ENCODE assay signal across 8 cellular contexts in the genomic region with DNA sequence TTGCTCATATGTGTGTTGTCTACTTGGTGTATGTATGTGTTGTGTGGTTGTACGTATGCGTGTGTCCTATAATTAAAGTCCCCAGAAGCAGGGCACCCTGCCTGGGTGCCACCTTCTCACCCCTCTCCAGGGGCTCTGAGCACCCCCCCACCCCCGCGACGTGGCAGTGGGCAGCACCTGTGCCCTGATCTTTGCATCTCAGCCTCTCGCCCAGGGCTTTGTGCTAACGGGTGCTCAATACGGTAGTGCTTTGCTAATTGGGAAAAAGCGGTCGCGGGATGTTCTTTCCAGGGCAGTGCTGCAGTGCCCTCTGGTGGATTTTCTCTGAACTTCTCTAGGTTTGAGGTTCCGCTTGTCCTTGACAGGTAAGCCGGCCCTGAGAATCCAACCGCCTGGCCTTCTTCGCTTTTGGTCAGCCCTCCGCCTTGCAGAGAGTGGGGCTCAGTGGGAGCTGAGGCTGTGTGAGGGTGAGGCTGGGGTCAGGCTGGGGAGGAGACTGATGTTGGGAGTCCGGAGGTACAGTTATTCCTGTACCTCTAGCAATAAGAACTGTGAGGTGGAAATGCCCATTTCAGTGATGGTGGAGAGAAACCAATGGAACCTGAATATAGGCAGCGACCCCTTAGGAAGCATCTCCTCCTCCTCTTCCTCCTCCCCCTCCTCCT. TPM values are rescaled to one million over a fixed set of nuclear protein-coding genes. Genes with fewer than 3 reads are reported as not detected.
DNase-seq lines count a peak whose midpoint lies in the region; ATAC-seq and TF ChIP-seq lines count a peak whose summit lies in the region.

No MANE protein-coding gene starts in this region.

- H3K36me3 ChIP-seq in SU-DHL-6 (ENCODE audit: low read length) = no peaks in the 10 kb centered on the region
- H3K36me3 ChIP-seq in heart right ventricle = no peaks in the 10 kb centered on the region

- DNase-seq in C1 segment of cervical spinal cord (lab: John Stamatoyannopoulos, UW) (peak in 12 of 14 donors; percentile 20 to 82 (median 40)), NCI-H146 (lab: John Stamatoyannopoulos, UW) (peak; percentile 85), heart right ventricle (peak in 1 of 2 donors; percentile 81), retinal pigment epithelial cell (ENCODE audit: low read depth) (peak; percentile 30)
- peak; percentile 76 for DNase-seq in activated naive CD8-positive, alpha-beta T cell treated with anti-CD3 and anti-CD28 coated beads, Interleukin-2, amount 50 U/mL, for 24 hours

- no peak overlapping the region for H3K4me2 ChIP-seq in SU-DHL-6 (ENCODE audit: low read depth, low read length, poor library complexity, severe bottlenecking)

- ATAC-seq in GM21717 (IDR thresholded peaks at IDR 0.05; ENCODE audit: unreplicated experiment) = peak; percentile 59
- peak; percentile 73 for ATAC-seq in activated naive CD8-positive, alpha-beta T cell treated with anti-CD3 and anti-CD28 coated beads, Interleukin-2, amount 50 U/mL, for 24 hours
- ATAC-seq in heart right ventricle = peak; percentile 61 to 77 (median 72)
- ATAC-seq in GM19328 (IDR thresholded peaks at IDR 0.05; ENCODE audit: unreplicated experiment) = no peak

- no peaks in the 10 kb centered on the region for H3K36me3 Mint-ChIP-seq in activated naive CD8-positive, alpha-beta T cell treated with anti-CD3 and anti-CD28 coated beads, Interleukin-2, amount 50 U/mL, for 24 hours (ENCODE audit: low read depth)

- intact Hi-C loops in heart right ventricle (cut with DNase I) = loop anchor here in 9 of 10 donors (1.0 to 10.0 kb wide), 7 partner anchors 127 to 649 kb away; no protein-coding TSS in a partner anchor

- H3K4me3 ChIP-seq in SU-DHL-6 (ENCODE audit: insufficient read depth, low read length, poor library complexity, severe bottlenecking) (no peak overlapping the region), heart right ventricle (no peak overlapping the region), retinal pigment epithelial cell (ENCODE audit: low read length) (no peak overlapping the region)

- no peaks in the 10 kb centered on the region for H3K79me2 ChIP-seq in SU-DHL-6 (ENCODE audit: insufficient read depth, low read length)

- WGBS in heart right ventricle, 2 donors = 9% methylated on average over 18 of the region's 18 CpGs

- H3F3A ChIP-seq in SU-DHL-6 (ENCODE audit: insufficient read depth) = no peaks in the 10 kb centered on the region

- peaks cover 3% of the 10 kb centered on the region for H3K4me1 Mint-ChIP-seq in activated naive CD8-positive, alpha-beta T cell treated with anti-CD3 and anti-CD28 coated beads, Interleukin-2, amount 50 U/mL, for 24 hours

- H3K9me3 ChIP-seq in SU-DHL-6 (ENCODE audit: insufficient read depth, low read length) (no peaks in the 10 kb centered on the region), heart right ventricle (no peaks in the 10 kb centered on the region)

- H3K27ac Mint-ChIP-seq in activated naive CD8-positive, alpha-beta T cell treated with anti-CD3 and anti-CD28 coated beads, Interleukin-2, amount 50 U/mL, for 24 hours = no peak overlapping the region

- peaks cover 32% of the 10 kb centered on the region for H3K27me3 Mint-ChIP-seq in activated naive CD8-positive, alpha-beta T cell treated with anti-CD3 and anti-CD28 coated beads, Interleukin-2, amount 50 U/mL, for 24 hours

- H4K20me1 ChIP-seq in SU-DHL-6 (ENCODE audit: low read depth, low read length) = no peaks in the 10 kb centered on the region

- H3K9me3 Mint-ChIP-seq in activated naive CD8-positive, alpha-beta T cell treated with anti-CD3 and anti-CD28 coated beads, Interleukin-2, amount 50 U/mL, for 24 hours = no peaks in the 10 kb centered on the region

- no peaks in the 10 kb centered on the region for H3K27me3 ChIP-seq in SU-DHL-6 (ENCODE audit: low read length)
- H3K27me3 ChIP-seq in heart right ventricle = peaks cover 0 to 45% (median 35%) of the 10 kb centered on the region in 7 donors

- H3K27ac ChIP-seq in SU-DHL-6 (ENCODE audit: low read depth, low read length) (no peak overlapping the region), heart right ventricle (no peak overlapping the region)

- H2AFZ ChIP-seq in SU-DHL-6 (ENCODE audit: low read depth, low read length, severe bottlenecking) = no peak overlapping the region

- H3K4me3 Mint-ChIP-seq in activated naive CD8-positive, alpha-beta T cell treated with anti-CD3 and anti-CD28 coated beads, Interleukin-2, amount 50 U/mL, for 24 hours = no peak overlapping the region

- H3K9me2 ChIP-seq in SU-DHL-6 (replicated peaks; ENCODE audit: insufficient read depth, low read length) = no peaks in the 10 kb centered on the region

- TF ChIP-seq CTCF in SU-DHL-6 (IDR thresholded peaks at IDR 0.05; ENCODE audit: insufficient read depth, low read length, poor library complexity, severe bottlenecking) (peak; percentile 56), heart right ventricle (IDR thresholded peaks at IDR 0.05) (peak; percentile 85 to 97 (median 92)), retinal pigment epithelial cell (conservative IDR thresholded peaks at IDR 0.05; ENCODE audit: low read depth, low read length) (peak; percentile 83)

- peaks cover 0 to 12% (median 3%) of the 10 kb centered on the region in 9 donors for H3K4me1 ChIP-seq in heart right ventricle

- H3K9ac ChIP-seq in SU-DHL-6 (ENCODE audit: low read length) = no peak overlapping the region

RNA-seq across cellular contexts. Expression of a gene that starts 17.6 kb away (rescaled TPM):
- total RNA-seq in heart right ventricle = 1 to 10 TPM in 7 of 10 donors, under 1 TPM in 3; 0.38 to 4.0 (median 2.3) TPM
- under 1 TPM; 0.51 to 0.96 TPM for polyA plus RNA-seq in heart right ventricle
